In genomic region chr15:37100109-37100873, GRCh38 we compare ENCODE assay signal across 8 cellular contexts. TPM values are rescaled to one million over a fixed set of nuclear protein-coding genes. Genes with fewer than 3 reads are reported as not detected.
DNase-seq lines count a peak whose midpoint lies in the region; ATAC-seq and TF ChIP-seq lines count a peak whose summit lies in the region.

TSS of gene MEIS2 (minus strand) at chr15:37100549. CDS start at chr15:37099466, 1,083 bp downstream.

- no CpG with 5 or more reads among the region's 63 CpGs for WGBS in iPS DF 6.9 (ENCODE audit: insufficient coverage, insufficient read length)

- H3K36me3 ChIP-seq in H7 (replicated peaks; ENCODE audit: control insufficient read depth, insufficient read depth, low read length) (no peaks in the 10 kb centered on the region), brain microvascular endothelial cell (replicated peaks) (no peaks in the 10 kb centered on the region), iPS DF 6.9 (ENCODE audit: control insufficient read depth, insufficient read depth, low read length) (no peaks in the 10 kb centered on the region)

- ATAC-seq in GM21723 (IDR thresholded peaks at IDR 0.05; ENCODE audit: unreplicated experiment): no peak

- no peaks in the 10 kb centered on the region for H3K9me3 ChIP-seq in iPS DF 6.9 (ENCODE audit: control insufficient read depth, insufficient read depth, low read length)

- peak; percentile 92 for DNase-seq in EL
- peak; percentile 96 for DNase-seq in H7
- DNase-seq in NCI-H1092 (lab: John Stamatoyannopoulos, UW): peak; percentile 65
- DNase-seq in SIG-M5 treated with dmso at 0.1 percent for 504 hours (lab: John Stamatoyannopoulos, UW; ENCODE audit: unreplicated experiment): peak; percentile 92
- DNase-seq in brain microvascular endothelial cell: peak; percentile 79
- no peak for DNase-seq in iPS DF 6.9 (ENCODE audit: low read depth, low spot score)
- peak; percentile 83 for DNase-seq in pulmonary artery endothelial cell (ENCODE audit: low read depth, low spot score)

- H3K27ac ChIP-seq in brain microvascular endothelial cell: peak within 1 kb of the TSS; percentile 60
- no peak within 1 kb of the TSS for H3K27ac ChIP-seq in iPS DF 6.9 (ENCODE audit: low read length)

- peaks cover 5% of the 10 kb centered on the region for H3K4me1 ChIP-seq in iPS DF 6.9 (ENCODE audit: control insufficient read depth, insufficient read depth, low read length)

- TF ChIP-seq CTCF in brain microvascular endothelial cell (IDR thresholded peaks at IDR 0.05; ENCODE audit: low read depth, low read length, missing control alignments): no peak

- in situ Hi-C loops in brain microvascular endothelial cell (cut with HindIII; ENCODE audit: low pct_ligation_motif_present, low sequenced_read_pairs): loop anchor here (10.0 to 25.0 kb wide), 2 partner anchors 215 to 1563 kb away; partner anchors contain the start of gene DPH6

- peak within 1 kb of the TSS; percentile 61 for H3K4me3 ChIP-seq in H7 (ENCODE audit: insufficient read depth, low read depth, low read length)
- peak within 1 kb of the TSS; percentile 94 for H3K4me3 ChIP-seq in brain microvascular endothelial cell (ENCODE audit: low read depth, low read length)
- H3K4me3 ChIP-seq in iPS DF 6.9 (ENCODE audit: low read length): peak within 1 kb of the TSS; percentile 66; the same call in 1 of the 2 replicates

- H3K27me3 ChIP-seq in H7 (ENCODE audit: control insufficient read depth, insufficient read depth, low read length) (peaks cover 86% of the 10 kb centered on the region), brain microvascular endothelial cell (replicated peaks) (peaks cover 25% of the 10 kb centered on the region), iPS DF 6.9 (ENCODE audit: control insufficient read depth, insufficient read depth, low read length) (peaks cover 49% of the 10 kb centered on the region)

RNA-seq across cellular contexts. Expression of gene MEIS2, which starts in this region (rescaled TPM):
- total RNA-seq in H7 (2014; rRNA removed; shearing (Covaris generic)): 0.67 and 1.8 TPM in 2 replicates
- 53.1 and 106 TPM in 2 replicates for total RNA-seq in pulmonary artery endothelial cell

Comparison
In these comparisons a context has a peak if more than half of its experiments do, and no peak if none do; other contexts are left out.
1. RNA of gene MEIS2 (total RNA-seq): 53.1 to 106 TPM in pulmonary artery endothelial cell; 0.67 to 1.8 TPM in H7; every median in the first group is over 10 times any median in the second.
2. Peak in every context shown above with its lines, with median percentiles within 50 percentile points of each other: H3K4me3 ChIP-seq.